1 cellular context compared by ENCODE assay signal in genomic region chrX:118189628-118190027, GRCh38.
TF ChIP-seq lines count a peak whose summit lies in the region.

No MANE protein-coding gene starts in this region.

TF ChIP-seq in GM23338, 12 proteins besides CTCF, POLR2A, EP300 and RAD21 (continued from another document):
- TF ChIP-seq ETS1 (IDR thresholded peaks at IDR 0.05), result no peak
- no peak for TF ChIP-seq JUNB (IDR thresholded peaks at IDR 0.05; ENCODE audit: unreplicated experiment)
- no peak for TF ChIP-seq EZH2phosphoT487 (IDR thresholded peaks at IDR 0.05; ENCODE audit: unreplicated experiment)
